ENCODE assay signal across 38 cellular contexts in genomic region chrX:98191003-98191402, GRCh38.
"Had no signal": no experiment of that assay in that cellular context is flagged by ENCODE, and none has a peak within 500 bp of the region (broad histone marks: within the 10 kb centered on the region; RNA-seq: fewer than 3 reads in every experiment).

No MANE protein-coding gene starts in this region.

- DNase-seq: activated effector memory CD4-positive, alpha-beta T cell treated with anti-CD3 and anti-CD28 coated beads, Interleukin-2, amount 50 U/mL, for 16 hours; activated effector memory CD4-positive, alpha-beta T cell treated with Interleukin-2 at 50 U/mL for 16 hours; activated gamma-delta T cell; activated gamma-delta T cell treated with Interleukin-2 at 50 U/mL for 16 hours; activated naive CD4-positive, alpha-beta T cell; activated naive CD4-positive, alpha-beta T cell treated with anti-CD3 and anti-CD28 coated beads for 36 hours; activated naive CD4-positive, alpha-beta T cell treated with anti-CD3 and anti-CD28 coated beads, Interleukin-2, amount 50 U/mL, for 16 hours; activated naive CD4-positive, alpha-beta T cell treated with Interleukin-2 at 50 U/mL for 16 hours; activated naive CD8-positive, alpha-beta T cell treated with anti-CD3 and anti-CD28 coated beads for 36 hours; activated naive CD8-positive, alpha-beta T cell treated with anti-CD3 and anti-CD28 coated beads, Interleukin-2, amount 10 ng/mL, durations not matched to agents 7 days and 5 days; activated naive CD8-positive, alpha-beta T cell treated with anti-CD3 and anti-CD28 coated beads, Interleukin-2, amount 50 U/mL, for 24 hours; activated T-cell treated with anti-CD3 and anti-CD28 coated beads, Interleukin-2, amount 50 U/mL, for 1 hour; activated T-cell treated with anti-CD3 and anti-CD28 coated beads, Interleukin-2, amount 50 U/mL, for 24 hours; activated T-cell treated with anti-CD3 and anti-CD28 coated beads, Interleukin-2, amount 50 U/mL, for 4 hours; activated T-cell treated with anti-CD3 and anti-CD28 coated beads, Interleukin-2, amount 50 U/mL, for 48 hours; activated T-cell treated with anti-CD3 and anti-CD28 coated beads, Interleukin-2, amount 50 U/mL, for 72 hours; adrenal gland; amniotic stem cell; amygdala; anterior cingulate cortex; aorta; body of pancreas; brain microvascular endothelial cell; caudate nucleus; central memory CD4-positive, alpha-beta T cell; cerebellar nuclear complex had no signal

- ATAC-seq: activated naive CD4-positive, alpha-beta T cell treated with anti-CD3 and anti-CD28 coated beads, Interleukin-2, amount 50 U/mL, for 72 hours; activated naive CD8-positive, alpha-beta T cell treated with anti-CD3 and anti-CD28 coated beads, Interleukin-2, amount 50 U/mL, for 24 hours; activated T-cell treated with anti-CD3 and anti-CD28 coated beads, Interleukin-2, amount 50 U/mL, for 4 hours; activated T-cell treated with anti-CD3 and anti-CD28 coated beads, Interleukin-2, amount 50 U/mL, for 72 hours; activated T-helper 17 cell treated with anti-CD3 and anti-CD28 coated beads, Interleukin-2, amount 50 U/mL, for 72 hours; body of pancreas had no signal

- H3K4me3 Mint-ChIP-seq: activated naive CD4-positive, alpha-beta T cell treated with anti-CD3 and anti-CD28 coated beads for 36 hours; activated naive CD4-positive, alpha-beta T cell treated with anti-CD3 and anti-CD28 coated beads, Interleukin-2, amount 50 U/mL, for 24 hours; activated naive CD8-positive, alpha-beta T cell; activated naive CD8-positive, alpha-beta T cell treated with anti-CD3 and anti-CD28 coated beads for 36 hours; activated naive CD8-positive, alpha-beta T cell treated with anti-CD3 and anti-CD28 coated beads, Interleukin-2, amount 10 ng/mL, durations not matched to agents 7 days and 5 days; activated naive CD8-positive, alpha-beta T cell treated with anti-CD3 and anti-CD28 coated beads, Interleukin-2, amount 50 U/mL, for 24 hours; activated T-cell treated with anti-CD3 and anti-CD28 coated beads, Interleukin-2, amount 50 U/mL, for 24 hours; activated T-cell treated with anti-CD3 and anti-CD28 coated beads, Interleukin-2, amount 50 U/mL, for 4 hours; activated T-cell treated with anti-CD3 and anti-CD28 coated beads, Interleukin-2, amount 50 U/mL, for 72 hours; activated T-helper 1 cell treated with anti-CD3 and anti-CD28 coated beads, Interleukin-12 subunit alpha, Interleukin-12 subunit beta, Interleukin-2, Interleukin-4 antibody, amounts not matched to agents 30 ng/mL and 10 ng/mL and 1 ng/mL, durations not matched to agents 14 hours and 24 hours and 36 hours; activated T-helper 17 cell treated with anti-CD3 and anti-CD28 coated beads, Interleukin-2, amount 50 U/mL, for 72 hours; brain; central memory CD8-positive, alpha-beta T cell had no signal

- H3K4me1 ChIP-seq: adrenal gland, ascending aorta, body of pancreas, breast epithelium had no signal

- H3K27ac Mint-ChIP-seq: activated naive CD4-positive, alpha-beta T cell treated with anti-CD3 and anti-CD28 coated beads for 36 hours; activated naive CD4-positive, alpha-beta T cell treated with anti-CD3 and anti-CD28 coated beads, Interleukin-2, amount 50 U/mL, for 24 hours; activated naive CD4-positive, alpha-beta T cell treated with anti-CD3 and anti-CD28 coated beads, Interleukin-2, amount 50 U/mL, for 72 hours; activated naive CD8-positive, alpha-beta T cell; activated naive CD8-positive, alpha-beta T cell treated with anti-CD3 and anti-CD28 coated beads for 36 hours; activated naive CD8-positive, alpha-beta T cell treated with anti-CD3 and anti-CD28 coated beads, Interleukin-2, amount 10 ng/mL, durations not matched to agents 7 days and 5 days; activated naive CD8-positive, alpha-beta T cell treated with anti-CD3 and anti-CD28 coated beads, Interleukin-2, amount 50 U/mL, for 24 hours; activated T-cell treated with anti-CD3 and anti-CD28 coated beads, Interleukin-2, amount 50 U/mL, for 24 hours; activated T-cell treated with anti-CD3 and anti-CD28 coated beads, Interleukin-2, amount 50 U/mL, for 72 hours; activated T-helper 1 cell treated with anti-CD3 and anti-CD28 coated beads, Interleukin-12 subunit alpha, Interleukin-12 subunit beta, Interleukin-2, Interleukin-4 antibody, amounts not matched to agents 30 ng/mL and 10 ng/mL and 1 ng/mL, durations not matched to agents 14 hours and 24 hours and 36 hours; activated T-helper 17 cell treated with anti-CD3 and anti-CD28 coated beads, Interleukin-2, amount 50 U/mL, for 72 hours; activated T-helper 2 cell treated with anti-CD3 and anti-CD28 coated beads, Interferon-gamma antibody, Interleukin-2, Interleukin-4, amounts not matched to agents 10 μg/mL and 5 μg/mL and 100 μg/mL, durations not matched to agents 14 hours and 24 hours and 36 hours; brain had no signal

- H3K27me3 Mint-ChIP-seq: activated naive CD4-positive, alpha-beta T cell treated with anti-CD3 and anti-CD28 coated beads, Interleukin-2, amount 50 U/mL, for 24 hours; activated naive CD8-positive, alpha-beta T cell; activated naive CD8-positive, alpha-beta T cell treated with anti-CD3 and anti-CD28 coated beads for 36 hours; activated naive CD8-positive, alpha-beta T cell treated with anti-CD3 and anti-CD28 coated beads, Interleukin-2, amount 10 ng/mL, durations not matched to agents 7 days and 5 days; activated naive CD8-positive, alpha-beta T cell treated with anti-CD3 and anti-CD28 coated beads, Interleukin-2, amount 50 U/mL, for 24 hours; activated T-cell treated with anti-CD3 and anti-CD28 coated beads, Interleukin-2, amount 50 U/mL, for 24 hours; activated T-helper 17 cell treated with anti-CD3 and anti-CD28 coated beads, Interleukin-2, amount 50 U/mL, for 72 hours; central memory CD8-positive, alpha-beta T cell had no signal

- H3K4me1 Mint-ChIP-seq: activated naive CD4-positive, alpha-beta T cell treated with anti-CD3 and anti-CD28 coated beads, Interleukin-2, amount 50 U/mL, for 24 hours; activated naive CD8-positive, alpha-beta T cell treated with anti-CD3 and anti-CD28 coated beads for 36 hours; activated naive CD8-positive, alpha-beta T cell treated with anti-CD3 and anti-CD28 coated beads, Interleukin-2, amount 10 ng/mL, durations not matched to agents 7 days and 5 days; activated naive CD8-positive, alpha-beta T cell treated with anti-CD3 and anti-CD28 coated beads, Interleukin-2, amount 50 U/mL, for 24 hours; activated T-helper 17 cell treated with anti-CD3 and anti-CD28 coated beads, Interleukin-2, amount 50 U/mL, for 72 hours; brain; central memory CD8-positive, alpha-beta T cell had no signal

- H3K27me3 ChIP-seq: adrenal gland, ascending aorta, body of pancreas, brain microvascular endothelial cell, cardiac muscle cell had no signal

- FAIRE-seq: bronchial epithelial cell had no signal

- H3K27ac ChIP-seq: adrenal gland, ascending aorta, body of pancreas, brain microvascular endothelial cell, breast epithelium, cardiac muscle cell had no signal

- H3K4me3 ChIP-seq: adrenal gland, ascending aorta, body of pancreas, breast epithelium, cardiac muscle cell had no signal

- H3K9me3 ChIP-seq: adrenal gland, ascending aorta, body of pancreas, breast epithelium had no signal

- H3K36me3 Mint-ChIP-seq: activated naive CD4-positive, alpha-beta T cell treated with anti-CD3 and anti-CD28 coated beads, Interleukin-2, amount 50 U/mL, for 24 hours; activated naive CD4-positive, alpha-beta T cell treated with anti-CD3 and anti-CD28 coated beads, Interleukin-2, amount 50 U/mL, for 72 hours; activated naive CD8-positive, alpha-beta T cell; activated naive CD8-positive, alpha-beta T cell treated with anti-CD3 and anti-CD28 coated beads for 36 hours; activated naive CD8-positive, alpha-beta T cell treated with anti-CD3 and anti-CD28 coated beads, Interleukin-2, amount 10 ng/mL, durations not matched to agents 7 days and 5 days; brain had no signal

- H3K36me3 ChIP-seq: adrenal gland, ascending aorta, brain microvascular endothelial cell, breast epithelium, cardiac muscle cell had no signal

- H3K9me3 Mint-ChIP-seq: activated naive CD4-positive, alpha-beta T cell treated with anti-CD3 and anti-CD28 coated beads for 36 hours; activated naive CD4-positive, alpha-beta T cell treated with anti-CD3 and anti-CD28 coated beads, Interleukin-2, amount 50 U/mL, for 24 hours; activated naive CD4-positive, alpha-beta T cell treated with anti-CD3 and anti-CD28 coated beads, Interleukin-2, amount 50 U/mL, for 72 hours; activated naive CD8-positive, alpha-beta T cell treated with anti-CD3 and anti-CD28 coated beads, Interleukin-2, amount 10 ng/mL, durations not matched to agents 7 days and 5 days; activated naive CD8-positive, alpha-beta T cell treated with anti-CD3 and anti-CD28 coated beads, Interleukin-2, amount 50 U/mL, for 24 hours; activated T-cell treated with anti-CD3 and anti-CD28 coated beads, Interleukin-2, amount 50 U/mL, for 24 hours; activated T-cell treated with anti-CD3 and anti-CD28 coated beads, Interleukin-2, amount 50 U/mL, for 4 hours; activated T-helper 1 cell treated with anti-CD3 and anti-CD28 coated beads, Interleukin-12 subunit alpha, Interleukin-12 subunit beta, Interleukin-2, Interleukin-4 antibody, amounts not matched to agents 30 ng/mL and 10 ng/mL and 1 ng/mL, durations not matched to agents 14 hours and 24 hours and 36 hours; activated T-helper 17 cell treated with anti-CD3 and anti-CD28 coated beads, Interleukin-2, amount 50 U/mL, for 72 hours; activated T-helper 2 cell treated with anti-CD3 and anti-CD28 coated beads, Interferon-gamma antibody, Interleukin-2, Interleukin-4, amounts not matched to agents 10 μg/mL and 5 μg/mL and 100 μg/mL, durations not matched to agents 14 hours and 24 hours and 36 hours; central memory CD8-positive, alpha-beta T cell had no signal
